Comparison of ENCODE assay signal across 8 cellular contexts in genomic region chr9:121201045-121201737, GRCh38. TPM values are rescaled to one million over a fixed set of nuclear protein-coding genes. Genes with fewer than 3 reads are reported as not detected.
DNase-seq lines count a peak whose midpoint lies in the region; ATAC-seq and TF ChIP-seq lines count a peak whose summit lies in the region.

No MANE protein-coding gene starts in this region.

- no peaks in the 10 kb centered on the region for H3K27me3 ChIP-seq in lower lobe of right lung (ENCODE audit: low read depth)

- POLR2A ChIA-PET in AG04449 (lab: Yijun Ruan, JAX): interaction anchor here (0.6 to 1.0 kb wide), 4 partner anchors 10 to 197 kb away, joined by 3 to 4 read pairs (median 4); no protein-coding TSS in a partner anchor

- H3K36me3 ChIP-seq in lower lobe of right lung: no peaks in the 10 kb centered on the region

- CTCF ChIA-PET in AG04449 (lab: Yijun Ruan, JAX): interaction anchor here (0.6 to 7.5 kb wide), 17 partner anchors 10 to 220 kb away, joined by 3 to 66 read pairs (median 3); partner anchors contain the start of gene GSN

- TF ChIP-seq CTCF in AG04449 (IDR thresholded peaks at IDR 0.05; ENCODE audit: insufficient read depth, low read length, missing control alignments): no peak
- TF ChIP-seq CTCF in lower lobe of right lung (IDR thresholded peaks at IDR 0.05): no peak

- H3K27ac ChIP-seq in cingulate gyrus (ENCODE audit: low read depth, low read length) (peak overlapping the region; percentile 90), lower lobe of right lung (peak overlapping the region; percentile 94)

- DNase-seq in AG04449 (ENCODE audit: low read depth, low spot score) (no peak), lower lobe of right lung (peak; percentile 68), cerebellum (ENCODE audit: low spot score) (no peak)
- DNase-seq in activated CD4-positive, CD25-positive, alpha-beta regulatory T cell treated with anti-CD3 and anti-CD28 coated beads, Interleukin-2, amount 50 U/mL, for 72 hours: peak; percentile 66
- DNase-seq in stimulated activated CD8-positive, alpha-beta memory T cell treated with anti-CD3 and anti-CD28 coated beads, Interleukin-15, amount 100 ng/mL, for 24 hours (ENCODE audit: low read depth): peak; percentile 12

- peak overlapping the region; percentile 82 for H3K4me3 ChIP-seq in AG04449 (ENCODE audit: low read depth, low read length)
- H3K4me3 ChIP-seq in lower lobe of right lung: peak overlapping the region; percentile 91

- H3K4me1 ChIP-seq in lower lobe of right lung: peaks cover 51% of the 10 kb centered on the region

- intact Hi-C loops in lower lobe of right lung (cut with DNase I): no loop called here

- peak; percentile 18 for ATAC-seq in GM19043 (IDR thresholded peaks at IDR 0.05; ENCODE audit: low read depth, unreplicated experiment)
- ATAC-seq in HG03378 (IDR thresholded peaks at IDR 0.05; ENCODE audit: unreplicated experiment): peak; percentile 3
- peak; percentile 65 to 69 for ATAC-seq in lower lobe of right lung

- H3K9me3 ChIP-seq in lower lobe of right lung: no peaks in the 10 kb centered on the region

RNA-seq across cellular contexts. Expression of gene RAB14, which starts 0.5 kb away (rescaled TPM):
- total RNA-seq in lower lobe of right lung (101 TPM), cerebellum (48.6 TPM)

Comparison
In these comparisons a context has a peak if more than half of its experiments do, and no peak if none do; other contexts are left out.
1. DNase-seq: peak in activated CD4-positive, CD25-positive, alpha-beta regulatory T cell treated with anti-CD3 and anti-CD28 coated beads, Interleukin-2, amount 50 U/mL, for 72 hours (single experiment), lower lobe of right lung (single experiment) and stimulated activated CD8-positive, alpha-beta memory T cell treated with anti-CD3 and anti-CD28 coated beads, Interleukin-15, amount 100 ng/mL, for 24 hours (single experiment); none in AG04449 (single experiment) and cerebellum (single experiment).
2. ATAC-seq: peak in every context shown above with its lines; median percentile 67 in lower lobe of right lung; 18 in GM19043; 3 in HG03378.